In genomic region chr14:74442757-74443156, GRCh38 we compare ENCODE assay signal across 23 cellular contexts. TPM values are rescaled to one million over a fixed set of nuclear protein-coding genes. Genes with fewer than 3 reads are reported as not detected.
DNase-seq lines count a peak whose midpoint lies in the region; ATAC-seq and FAIRE-seq lines count a peak whose summit lies in the region.
"Had no signal": no experiment of that assay in that cellular context is flagged by ENCODE, and none has a peak within 500 bp of the region (broad histone marks: within the 10 kb centered on the region; RNA-seq: fewer than 3 reads in every experiment).

No MANE protein-coding gene starts in this region.

- H3K27ac Mint-ChIP-seq in activated T-cell treated with anti-CD3 and anti-CD28 coated beads, Interleukin-2, amount 50 U/mL, for 72 hours: no peak overlapping the region
- H3K27ac Mint-ChIP-seq: CD14-positive monocyte; CD4-positive, alpha-beta memory T cell; HFFc6 had no signal

- H3K4me1 Mint-ChIP-seq in activated T-cell treated with anti-CD3 and anti-CD28 coated beads, Interleukin-2, amount 50 U/mL, for 72 hours (ENCODE audit: low read depth): no peaks in the 10 kb centered on the region
- H3K4me1 Mint-ChIP-seq: CD14-positive monocyte; CD4-positive, alpha-beta memory T cell had no signal

- peak; percentile 2 for DNase-seq in H7
- DNase-seq in ecto neural progenitor cell (ENCODE audit: low spot score): peak; percentile 14
- DNase-seq in islet precursor cell: peak; percentile 3
- DNase-seq in urothelium cell line (ENCODE audit: low spot score): no peak
- DNase-seq in head of caudate nucleus: no peak
- DNase-seq in activated T-cell treated with anti-CD3 and anti-CD28 coated beads, Interleukin-2, amount 50 U/mL, for 72 hours: no peak
- no peak for DNase-seq in NCI-H748 treated with DMSO at 0.1 percent for 48 hours (lab: John Stamatoyannopoulos, UW)
- DNase-seq: 8988T; CD4-positive, alpha-beta memory T cell; DMS153; DMS79; GDM1; GM23248; HFFc6 had no signal

- H3K36me3 ChIP-seq in H7 (replicated peaks; ENCODE audit: control insufficient read depth, insufficient read depth, low read length): no peaks in the 10 kb centered on the region
- H3K36me3 ChIP-seq: BLaER1 had no signal

- H3K27me3 Mint-ChIP-seq in activated T-cell treated with anti-CD3 and anti-CD28 coated beads, Interleukin-2, amount 50 U/mL, for 72 hours (ENCODE audit: low read depth): peaks cover 10% of the 10 kb centered on the region

- no peak overlapping the region for H3K4me3 Mint-ChIP-seq in activated T-cell treated with anti-CD3 and anti-CD28 coated beads, Interleukin-2, amount 50 U/mL, for 72 hours
- H3K4me3 Mint-ChIP-seq: CD14-positive monocyte, HFFc6 had no signal

- no peaks in the 10 kb centered on the region for H3K9me3 Mint-ChIP-seq in activated T-cell treated with anti-CD3 and anti-CD28 coated beads, Interleukin-2, amount 50 U/mL, for 72 hours
- H3K9me3 Mint-ChIP-seq: CD14-positive monocyte, HFFc6 had no signal

- H3K4me3 ChIP-seq in H7 (ENCODE audit: insufficient read depth, low read depth, low read length): no peak overlapping the region
- H3K4me3 ChIP-seq: BLaER1, GM23248 had no signal

- no peaks in the 10 kb centered on the region for H3K36me3 Mint-ChIP-seq in activated T-cell treated with anti-CD3 and anti-CD28 coated beads, Interleukin-2, amount 50 U/mL, for 72 hours (ENCODE audit: insufficient read depth in 2 of 2)
- H3K36me3 Mint-ChIP-seq: CD14-positive monocyte; CD4-positive, alpha-beta memory T cell had no signal

- ATAC-seq in activated T-cell treated with anti-CD3 and anti-CD28 coated beads, Interleukin-2, amount 50 U/mL, for 72 hours (replicated peaks in 1 of 2): no peak
- ATAC-seq: HCT116 had no signal

- intact Hi-C loops in head of caudate nucleus (cut with DNase I): no loop called here

- FAIRE-seq in urothelium cell line (lab: Jason Lieb, UNC): peak; percentile 5
- FAIRE-seq: GM12892, GM18507, H54 had no signal

- no peaks in the 10 kb centered on the region for H3K27me3 ChIP-seq in H7 (ENCODE audit: control insufficient read depth, insufficient read depth, low read length)
- H3K27me3 ChIP-seq: BLaER1 had no signal

RNA-seq across cellular contexts. Expression of gene SYNDIG1L, which starts 16.7 kb away (rescaled TPM):
- total RNA-seq in H7 (2014; rRNA removed; shearing (Covaris generic)): 0.48 and 0.76 TPM in 2 replicates
- total RNA-seq in activated T-cell treated with anti-CD3 and anti-CD28 coated beads, Interleukin-2, amount 50 U/mL, for 72 hours: not detected
- total RNA-seq: A673; CD4-positive, alpha-beta memory T cell; Daoy; GM23248; HFFc6; HT1080 had no signal

RNA-seq across cellular contexts. Expression of gene NPC2, which starts 50.3 kb away (rescaled TPM):
- total RNA-seq in H7 (2014; rRNA removed; shearing (Covaris generic)): 144 and 156 TPM in 2 replicates
- 10 to 100 TPM; 27.1 to 35.4 TPM for total RNA-seq in activated T-cell treated with anti-CD3 and anti-CD28 coated beads, Interleukin-2, amount 50 U/mL, for 72 hours

RNA-seq across cellular contexts. Expression of gene ISCA2, which starts 50.8 kb away (rescaled TPM):
- total RNA-seq in H7 (2014; rRNA removed; shearing (Covaris generic)): 44.5 and 45.3 TPM in 2 replicates
- 10 to 100 TPM; 29.9 to 34.2 TPM for total RNA-seq in activated T-cell treated with anti-CD3 and anti-CD28 coated beads, Interleukin-2, amount 50 U/mL, for 72 hours

Comparison
In these comparisons a context has a peak if more than half of its experiments do, and no peak if none do; other contexts are left out.
1. DNase-seq: peak in H7 (single experiment), ecto neural progenitor cell (single experiment) and islet precursor cell (single experiment); none in urothelium cell line (single experiment), head of caudate nucleus (0 of 42), activated T-cell treated with anti-CD3 and anti-CD28 coated beads, Interleukin-2, amount 50 U/mL, for 72 hours (0 of 2) and NCI-H748 treated with DMSO at 0.1 percent for 48 hours (single experiment).